ENCODE assay signal across 17 cellular contexts in genomic region chr5:107937198-107937597, GRCh38.
A peak's percentile ranks its signal among the peaks of the same experiment; 100 is the strongest.
DNase-seq lines count a peak whose midpoint lies in the region; ATAC-seq, FAIRE-seq and TF ChIP-seq lines count a peak whose summit lies in the region.
"Had no signal": no experiment of that assay in that cellular context is flagged by ENCODE, and none has a peak within 500 bp of the region (broad histone marks: within the 10 kb centered on the region; RNA-seq: fewer than 3 reads in every experiment).

No MANE protein-coding gene starts in this region.

- intact Hi-C loops in HepG2 (cut with micrococcal nuclease; ENCODE audit: unreplicated experiment) = no loop called here
- intact Hi-C loops in right lobe of liver (cut with DNase I) = no loop called here
- intact Hi-C loops in stomach (cut with DNase I; ENCODE audit: low total_unique reads) = no loop called here

- H3K27ac ChIP-seq in HepG2 (ENCODE audit: extremely low read length, insufficient read depth, low read length) = no peak overlapping the region
- H3K27ac ChIP-seq in right lobe of liver = no peak overlapping the region
- no peak overlapping the region for H3K27ac ChIP-seq in stomach
- H3K27ac ChIP-seq: ascending aorta, sigmoid colon, tibial artery had no signal

- no peaks in the 10 kb centered on the region for H3K79me2 ChIP-seq in HepG2 (ENCODE audit: insufficient read depth, low read length)

- H3K36me3 ChIP-seq in HepG2 (replicated peaks in 1 of 2; ENCODE audit: control insufficient read depth in 1 of 2, insufficient read depth in 2 of 2, low read length in 2 of 2) = no peaks in the 10 kb centered on the region
- no peaks in the 10 kb centered on the region for H3K36me3 ChIP-seq in right lobe of liver
- no peaks in the 10 kb centered on the region for H3K36me3 ChIP-seq in stomach
- H3K36me3 ChIP-seq: ascending aorta, sigmoid colon, tibial artery had no signal

- BruUV-seq in HepG2 (replicated peaks; lab: Mats Ljungman, UMichigan) = no TSS peak

- TF ChIP-seq CTCF in HepG2 (CRISPR knock-in tag; IDR thresholded peaks at IDR 0.05) (no peak), right lobe of liver (IDR thresholded peaks at IDR 0.05) (no peak), WTC11 (IDR thresholded peaks at IDR 0.05) (no peak), stomach (IDR thresholded peaks at IDR 0.05) (no peak)

- no peak overlapping the region for H3K4me2 ChIP-seq in HepG2 (ENCODE audit: low read depth, low read length)

- peaks cover 48% of the 10 kb centered on the region for H3K4me1 Mint-ChIP-seq in WTC11
- no peaks in the 10 kb centered on the region for H3K4me1 Mint-ChIP-seq in activated CD8-positive, alpha-beta T cell treated with anti-CD3 and anti-CD28 coated beads, Interleukin-2, amount 10 ng/mL, durations not matched to agents 7 days and 5 days (ENCODE audit: low read depth)

- H3K4me3 Mint-ChIP-seq in WTC11 = no peak overlapping the region
- H3K4me3 Mint-ChIP-seq in activated CD8-positive, alpha-beta T cell treated with anti-CD3 and anti-CD28 coated beads, Interleukin-2, amount 10 ng/mL, durations not matched to agents 7 days and 5 days = no peak overlapping the region

- in situ Hi-C loops in HepG2 (cut with HindIII; ENCODE audit: extremely low pct_ligation_motif_present, low pct_unique_long_range_greater_than_20kb) = no loop called here

- H3K9me3 ChIP-seq in HepG2 (ENCODE audit: low read length) (no peaks in the 10 kb centered on the region), right lobe of liver (no peaks in the 10 kb centered on the region), stomach (no peaks in the 10 kb centered on the region)
- H3K9me3 ChIP-seq: ascending aorta, sigmoid colon, tibial artery had no signal

- no peak for FAIRE-seq in HepG2 (lab: Jason Lieb, UNC)
- FAIRE-seq: GM18507 had no signal

- TF ChIP-seq EP300 in HepG2 (IDR thresholded peaks at IDR 0.05; ENCODE audit: low read depth in 2 of 2, low read length in 2 of 2) (no peak), HepG2 (CRISPR knock-in tag; IDR thresholded peaks at IDR 0.05; ENCODE audit: borderline replicate concordance) (no peak), stomach (IDR thresholded peaks at IDR 0.05) (no peak)

- no peak for TF ChIP-seq RAD21 in HepG2 (CRISPR knock-in tag; IDR thresholded peaks at IDR 0.05)

- H3K4me3 ChIP-seq in HepG2 (replicated peaks in 1 of 3; ENCODE audit: insufficient read depth in 1 of 3, low read depth in 2 of 3, low read length in 3 of 3) = no peak overlapping the region
- H3K4me3 ChIP-seq in right lobe of liver = no peak overlapping the region
- no peak overlapping the region for H3K4me3 ChIP-seq in stomach
- H3K4me3 ChIP-seq: ascending aorta, sigmoid colon, tibial artery had no signal

- no peak overlapping the region for H2AFZ ChIP-seq in HepG2 (ENCODE audit: low read length)

- no peaks in the 10 kb centered on the region for H3K27me3 Mint-ChIP-seq in WTC11 (ENCODE audit: low read depth)
- no peaks in the 10 kb centered on the region for H3K27me3 Mint-ChIP-seq in activated CD8-positive, alpha-beta T cell treated with anti-CD3 and anti-CD28 coated beads, Interleukin-2, amount 10 ng/mL, durations not matched to agents 7 days and 5 days (ENCODE audit: low read depth)

- no peak overlapping the region for H3K9ac ChIP-seq in HepG2 (ENCODE audit: insufficient read depth, low read depth, low read length)

- H3K27me3 ChIP-seq in HepG2 (ENCODE audit: control insufficient read depth in 1 of 2, insufficient read depth in 2 of 2, low read length in 2 of 2) = no peaks in the 10 kb centered on the region
- no peaks in the 10 kb centered on the region for H3K27me3 ChIP-seq in right lobe of liver
- H3K27me3 ChIP-seq in stomach = no peaks in the 10 kb centered on the region
- H3K27me3 ChIP-seq: ascending aorta, sigmoid colon, tibial artery had no signal

- no peaks in the 10 kb centered on the region for H4K20me1 ChIP-seq in HepG2 (ENCODE audit: insufficient read depth, low read length)

- POLR2A ChIA-PET in HepG2 (lab: Yijun Ruan, JAX) = no interaction called here
- POLR2A ChIA-PET in WTC11 (lab: Charles Lee) = no interaction called here
- POLR2A ChIA-PET in activated CD8-positive, alpha-beta T cell treated with anti-CD3 and anti-CD28 coated beads, Interleukin-2, amount 10 ng/mL, durations not matched to agents 7 days and 5 days (lab: Charles Lee) = no interaction called here

- TF ChIP-seq POLR2A in HepG2 (IDR thresholded peaks at IDR 0.05; ENCODE audit: insufficient read depth in 1 of 2, low read depth in 2 of 2, low read length in 2 of 2) = no peak
- no peak for TF ChIP-seq POLR2A in right lobe of liver (IDR thresholded peaks at IDR 0.05)
- no peak for TF ChIP-seq POLR2A in stomach (IDR thresholded peaks at IDR 0.05)

- H3K4me1 ChIP-seq in HepG2 (ENCODE audit: insufficient read depth, low read length) = peaks cover 23% of the 10 kb centered on the region
- no peaks in the 10 kb centered on the region for H3K4me1 ChIP-seq in right lobe of liver
- H3K4me1 ChIP-seq in stomach = no peaks in the 10 kb centered on the region
- H3K4me1 ChIP-seq: ascending aorta, sigmoid colon, tibial artery had no signal

- 0 out of 2 replicates have a peak overlapping the region, but pooled peaks have one; percentile 20 for H3K27ac Mint-ChIP-seq in WTC11
- H3K27ac Mint-ChIP-seq in activated CD8-positive, alpha-beta T cell treated with anti-CD3 and anti-CD28 coated beads, Interleukin-2, amount 10 ng/mL, durations not matched to agents 7 days and 5 days = no peak overlapping the region

- CTCF ChIA-PET in HepG2 (lab: Yijun Ruan, JAX; ENCODE audit: low intra/inter-chr PET ratio, low total read pairs) = no interaction called here
- CTCF ChIA-PET in WTC11 (lab: Charles Lee) = no interaction called here
- CTCF ChIA-PET in activated CD8-positive, alpha-beta T cell treated with anti-CD3 and anti-CD28 coated beads, Interleukin-2, amount 10 ng/mL, durations not matched to agents 7 days and 5 days (lab: Charles Lee) = no interaction called here

- 71% methylated on average over 5 of the region's 5 CpGs for WGBS in HepG2 (ENCODE audit: low lambda C conversion rate)
- WGBS in right lobe of liver (ENCODE audit: insufficient coverage, low coverage, low lambda C conversion rate, missing lambda C conversion rate) = 84% methylated on average over 3 of the region's 5 CpGs
- WGBS in stomach, 5 donors = 69 to 75% (median 73%) methylated on average over 5 of the region's 5 CpGs

- DNase-seq in HepG2 (ENCODE audit: low spot score) (no peak), right lobe of liver (no peak), WTC11 (ENCODE audit: low spot score) (no peak), left kidney (ENCODE audit: low read depth, low spot score) (peak; percentile 76), kidney tubule cell (ENCODE audit: low spot score) (no peak), OCI-M1 (lab: John Stamatoyannopoulos, UW) (no peak), stomach (no peak)
- DNase-seq in activated CD8-positive, alpha-beta T cell treated with anti-CD3 and anti-CD28 coated beads, Interleukin-2, amount 10 ng/mL, durations not matched to agents 7 days and 5 days = no peak
- DNase-seq: activated effector memory CD4-positive, alpha-beta T cell treated with Interleukin-2 at 50 U/mL for 16 hours; left colon; NCI-H2081 treated with DMSO at 0.1 percent for 48 hours; sigmoid colon; stimulated activated CD4-positive, alpha-beta T cell treated with anti-CD3 and anti-CD28 coated beads, Interleukin-4, amount 100 ng/mL, for 1 hour; tibial artery had no signal

- ATAC-seq in HepG2 (peak; percentile 51), right lobe of liver (no peak), WTC11 (peak; percentile 34)
- ATAC-seq in activated CD8-positive, alpha-beta T cell treated with anti-CD3 and anti-CD28 coated beads, Interleukin-2, amount 10 ng/mL, durations not matched to agents 7 days and 5 days = no peak
- ATAC-seq: esophagus mucosa, left colon had no signal

- no peaks in the 10 kb centered on the region for H3K9me3 Mint-ChIP-seq in WTC11
- peaks cover 3% of the 10 kb centered on the region for H3K9me3 Mint-ChIP-seq in activated CD8-positive, alpha-beta T cell treated with anti-CD3 and anti-CD28 coated beads, Interleukin-2, amount 10 ng/mL, durations not matched to agents 7 days and 5 days (ENCODE audit: insufficient read depth)

- no peaks in the 10 kb centered on the region for H3K36me3 Mint-ChIP-seq in WTC11
- H3K36me3 Mint-ChIP-seq in activated CD8-positive, alpha-beta T cell treated with anti-CD3 and anti-CD28 coated beads, Interleukin-2, amount 10 ng/mL, durations not matched to agents 7 days and 5 days (ENCODE audit: low read depth) = no peaks in the 10 kb centered on the region

TF ChIP-seq in HepG2, 621 proteins besides CTCF, POLR2A, EP300 and RAD21 (continues in another document):
- TF ChIP-seq TAF15 (IDR thresholded peaks at IDR 0.05; ENCODE audit: low read depth, low read length, poor library complexity, severe bottlenecking) (no peak), ZBTB3 (CRISPR knock-in tag; IDR thresholded peaks at IDR 0.05; ENCODE audit: borderline replicate concordance, low read depth) (no peak), PAF1 (CRISPR knock-in tag; IDR thresholded peaks at IDR 0.05) (no peak), SRSF9 (IDR thresholded peaks at IDR 0.05; ENCODE audit: borderline replicate concordance, insufficient read depth, low read depth, low read length, poor library complexity, severe bottlenecking) (no peak), SIN3B (IDR thresholded peaks at IDR 0.05; ENCODE audit: low read length) (no peak), CREBL2 (CRISPR knock-in tag; IDR thresholded peaks at IDR 0.05; ENCODE audit: borderline replicate concordance) (no peak), CCDC6 (CRISPR knock-in tag; IDR thresholded peaks at IDR 0.05) (no peak), KDM1A (CRISPR knock-in tag; IDR thresholded peaks at IDR 0.05) (no peak), ZNF747 (CRISPR knock-in tag; IDR thresholded peaks at IDR 0.05; ENCODE audit: borderline replicate concordance) (no peak)

TF ChIP-seq in WTC11, 78 proteins besides CTCF, POLR2A, EP300 and RAD21 (continues in another document):
- TF ChIP-seq KAT7 (CRISPR knock-in tag; IDR thresholded peaks at IDR 0.05; ENCODE audit: borderline replicate concordance) = no peak
- TF ChIP-seq ZNF512 (CRISPR knock-in tag; IDR thresholded peaks at IDR 0.05; ENCODE audit: borderline replicate concordance) = no peak
- TF ChIP-seq OVOL2 (CRISPR knock-in tag; IDR thresholded peaks at IDR 0.05; ENCODE audit: borderline replicate concordance) = no peak
- TF ChIP-seq GRHL2 (CRISPR knock-in tag; IDR thresholded peaks at IDR 0.05; ENCODE audit: insufficient replicate concordance, severe bottlenecking) = no peak
- no peak for TF ChIP-seq ZNF671 (CRISPR knock-in tag; IDR thresholded peaks at IDR 0.05)

Comparison
In these comparisons a context has a peak if more than half of its experiments do, and no peak if none do; other contexts are left out.
1. ATAC-seq: peak in HepG2 (single experiment) and WTC11 (single experiment); none in right lobe of liver (0 of 4) and activated CD8-positive, alpha-beta T cell treated with anti-CD3 and anti-CD28 coated beads, Interleukin-2, amount 10 ng/mL, durations not matched to agents 7 days and 5 days (single experiment).